Comparison of ENCODE assay signal across 8 cellular contexts in the genomic region with DNA sequence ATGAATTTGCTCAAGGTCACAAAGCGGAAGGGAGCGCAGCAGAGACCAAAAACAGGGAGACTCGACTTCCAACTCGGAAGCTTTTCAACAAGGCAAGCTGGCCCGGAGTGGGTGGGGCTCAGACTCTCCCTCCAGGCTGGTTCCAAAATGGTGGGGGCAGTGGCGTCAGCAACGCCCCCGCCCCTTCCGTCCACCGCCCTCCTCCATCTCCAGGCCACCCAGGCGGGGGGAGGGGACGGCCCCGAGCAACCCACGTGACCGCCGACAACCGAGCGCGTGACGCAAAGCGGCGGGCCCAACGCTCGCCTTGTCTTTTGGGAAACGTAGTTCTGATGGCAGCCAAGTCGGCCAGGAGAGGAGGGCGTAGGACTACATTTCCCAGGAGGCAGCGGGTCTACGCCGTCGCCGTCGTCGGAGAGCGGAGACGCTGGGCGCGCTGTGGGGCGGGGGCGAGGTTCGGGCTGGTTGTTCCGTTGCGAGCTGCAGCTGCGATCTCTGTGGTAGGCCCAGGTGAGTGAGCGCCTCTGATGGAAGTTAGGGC. TPM values are rescaled to one million over a fixed set of nuclear protein-coding genes. Genes with fewer than 3 reads are reported as not detected.
DNase-seq lines count a peak whose midpoint lies in the region; ATAC-seq and TF ChIP-seq lines count a peak whose summit lies in the region.

A gene with protein sequence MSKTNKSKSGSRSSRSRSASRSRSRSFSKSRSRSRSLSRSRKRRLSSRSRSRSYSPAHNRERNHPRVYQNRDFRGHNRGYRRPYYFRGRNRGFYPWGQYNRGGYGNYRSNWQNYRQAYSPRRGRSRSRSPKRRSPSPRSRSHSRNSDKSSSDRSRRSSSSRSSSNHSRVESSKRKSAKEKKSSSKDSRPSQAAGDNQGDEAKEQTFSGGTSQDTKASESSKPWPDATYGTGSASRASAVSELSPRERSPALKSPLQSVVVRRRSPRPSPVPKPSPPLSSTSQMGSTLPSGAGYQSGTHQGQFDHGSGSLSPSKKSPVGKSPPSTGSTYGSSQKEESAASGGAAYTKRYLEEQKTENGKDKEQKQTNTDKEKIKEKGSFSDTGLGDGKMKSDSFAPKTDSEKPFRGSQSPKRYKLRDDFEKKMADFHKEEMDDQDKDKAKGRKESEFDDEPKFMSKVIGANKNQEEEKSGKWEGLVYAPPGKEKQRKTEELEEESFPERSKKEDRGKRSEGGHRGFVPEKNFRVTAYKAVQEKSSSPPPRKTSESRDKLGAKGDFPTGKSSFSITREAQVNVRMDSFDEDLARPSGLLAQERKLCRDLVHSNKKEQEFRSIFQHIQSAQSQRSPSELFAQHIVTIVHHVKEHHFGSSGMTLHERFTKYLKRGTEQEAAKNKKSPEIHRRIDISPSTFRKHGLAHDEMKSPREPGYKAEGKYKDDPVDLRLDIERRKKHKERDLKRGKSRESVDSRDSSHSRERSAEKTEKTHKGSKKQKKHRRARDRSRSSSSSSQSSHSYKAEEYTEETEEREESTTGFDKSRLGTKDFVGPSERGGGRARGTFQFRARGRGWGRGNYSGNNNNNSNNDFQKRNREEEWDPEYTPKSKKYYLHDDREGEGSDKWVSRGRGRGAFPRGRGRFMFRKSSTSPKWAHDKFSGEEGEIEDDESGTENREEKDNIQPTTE (plus strand): TSS at position 448 of the 541 bp plus-strand sequence. CDS start 58,121 bp downstream, outside the sequence.

- H3K9ac ChIP-seq in KMS-11 = peak within 1 kb of the TSS; percentile 81
- peak within 1 kb of the TSS; percentile 98 for H3K9ac ChIP-seq in muscle layer of colon (ENCODE audit: low read length)

- H3K4me1 ChIP-seq in KMS-11 (ENCODE audit: low read depth, poor library complexity, severe bottlenecking) = peaks cover 24% of the 10 kb centered on the region
- peaks cover 0 to 34% (median 13%) of the 10 kb centered on the region in 4 donors for H3K4me1 ChIP-seq in Peyer's patch
- H3K4me1 ChIP-seq in esophagus (ENCODE audit: control insufficient read depth in 2 of 2, insufficient read depth in 2 of 2, low read length in 1 of 2) = no peaks in the 10 kb centered on the region
- H3K4me1 ChIP-seq in muscle layer of colon (ENCODE audit: insufficient read depth, low read length) = peaks cover 20% of the 10 kb centered on the region

- TF ChIP-seq POLR2A in Peyer's patch (IDR thresholded peaks at IDR 0.05) = peak; percentile 94

- TF ChIP-seq CTCF in KMS-11 (conservative IDR thresholded peaks at IDR 0.05; ENCODE audit: low read depth, low read length) (no peak), Peyer's patch (IDR thresholded peaks at IDR 0.05) (no peak)

- peaks cover 5% of the 10 kb centered on the region; the same call in 1 of the 2 replicates for H4K20me1 ChIP-seq in KMS-11 (ENCODE audit: insufficient read depth)

- peak within 1 kb of the TSS; percentile 88 for H3K4me2 ChIP-seq in KMS-11

- H3K4me3 ChIP-seq in KMS-11 (IDR thresholded peaks at IDR 0.05; ENCODE audit: insufficient read depth, low read depth, low read length) (peak within 1 kb of the TSS; percentile 94), Peyer's patch (peak within 1 kb of the TSS; percentile 67 to 98 (median 75)), esophagus (ENCODE audit: low read depth in 1 of 2, low read length in 2 of 2) (peak within 1 kb of the TSS; percentile 62 to 67), muscle layer of colon (ENCODE audit: low read depth in 1 of 2, low read length in 2 of 2) (peak within 1 kb of the TSS; percentile 86 to 93)

- H3K36me3 ChIP-seq in KMS-11 (ENCODE audit: insufficient read depth) (no peaks in the 10 kb centered on the region), Peyer's patch (peaks cover 0 to 11% (median 0%) of the 10 kb centered on the region in 3 donors), esophagus (ENCODE audit: control insufficient read depth in 2 of 2, insufficient read depth in 2 of 2, low read length in 1 of 2) (peaks cover 0 to 4% of the 10 kb centered on the region in 2 donors), muscle layer of colon (ENCODE audit: insufficient read depth, low read length) (no peaks in the 10 kb centered on the region)

- peak within 1 kb of the TSS; percentile 91 for H3K27ac ChIP-seq in KMS-11
- peak within 1 kb of the TSS; percentile 89 to 95 (median 92) for H3K27ac ChIP-seq in Peyer's patch
- peak within 1 kb of the TSS; percentile 98 to 99 for H3K27ac ChIP-seq in esophagus (ENCODE audit: low read depth in 2 of 2, low read length in 1 of 2)
- peak within 1 kb of the TSS; percentile 97 for H3K27ac ChIP-seq in muscle layer of colon (ENCODE audit: low read depth, low read length)

- peak; percentile 97 for DNase-seq in DMS53 treated with DMSO at 0.1 percent for 48 hours (lab: John Stamatoyannopoulos, UW; ENCODE audit: unreplicated experiment)
- peak; percentile 99 to 100 (median 99) for DNase-seq in Peyer's patch
- DNase-seq in activated T-cell treated with anti-CD3 and anti-CD28 coated beads, Interleukin-2, amount 50 U/mL, for 48 hours = peak; percentile 99 to 100
- peak; percentile 96 for DNase-seq in stimulated activated CD8-positive, alpha-beta memory T cell treated with anti-CD3 and anti-CD28 coated beads, Interleukin-7, amount 100 ng/mL, for 24 hours (ENCODE audit: low read depth)

- H3K9me3 ChIP-seq in Peyer's patch (no peaks in the 10 kb centered on the region), esophagus (ENCODE audit: control insufficient read depth in 2 of 2, insufficient read depth in 1 of 2, low read depth in 1 of 2, low read length in 1 of 2) (no peaks in the 10 kb centered on the region), muscle layer of colon (ENCODE audit: low read length) (no peaks in the 10 kb centered on the region)

- peak; percentile 92 for ATAC-seq in GM21737 (IDR thresholded peaks at IDR 0.05; ENCODE audit: unreplicated experiment)

- H3K79me2 ChIP-seq in KMS-11 (ENCODE audit: insufficient read depth, low read depth) = peaks cover 46% of the 10 kb centered on the region

- 0 to 1% methylated on average over 43 to 45 of the region's 45 CpGs for WGBS in esophagus, 2 donors

- peak within 1 kb of the TSS; percentile 85 for H2AFZ ChIP-seq in KMS-11 (ENCODE audit: low read depth)

- no peaks in the 10 kb centered on the region for H3K27me3 ChIP-seq in KMS-11 (ENCODE audit: insufficient read depth, low read depth)
- no peaks in the 10 kb centered on the region for H3K27me3 ChIP-seq in Peyer's patch
- no peaks in the 10 kb centered on the region for H3K27me3 ChIP-seq in esophagus (ENCODE audit: control insufficient read depth in 1 of 2, insufficient read depth in 2 of 2, low read length in 2 of 2)
- no peaks in the 10 kb centered on the region for H3K27me3 ChIP-seq in muscle layer of colon (ENCODE audit: control insufficient read depth in 1 of 2, insufficient read depth in 2 of 2, low read length in 2 of 2)

RNA-seq across cellular contexts. Expression of the gene that starts here (rescaled TPM):
- total RNA-seq in Peyer's patch = 10 to 100 TPM; 49.5 to 99.0 (median 64.4) TPM
- polyA plus RNA-seq in esophagus = 10 to 100 TPM; 19.5 to 30.8 TPM

Comparison
In these comparisons a context has a peak if more than half of its experiments do, and no peak if none do; other contexts are left out.
1. Peak in every context shown above with its lines: DNase-seq, ATAC-seq, H3K4me3 ChIP-seq and H3K27ac ChIP-seq.